In the genomic region with DNA sequence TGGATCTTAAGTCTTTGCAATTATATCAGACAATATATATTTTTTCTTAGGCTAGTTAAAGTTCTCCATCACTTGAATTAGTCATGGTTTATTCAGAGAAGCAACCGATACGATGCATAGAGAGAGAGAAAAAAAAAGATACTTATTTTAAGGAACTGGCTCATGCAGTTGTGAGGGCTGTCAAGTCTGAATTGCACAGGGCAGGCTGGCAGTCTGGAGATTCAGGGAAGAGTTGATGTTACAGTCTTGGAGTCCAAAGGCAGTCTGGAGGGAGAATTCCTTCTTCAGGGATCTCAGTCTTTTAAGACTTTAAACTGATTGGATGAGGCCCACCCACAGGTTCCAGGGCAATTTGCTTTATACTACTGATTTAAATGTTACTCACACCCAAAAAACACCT, we compare ENCODE assay signal across 27 cellular contexts.
"Had no signal": no experiment of that assay in that cellular context is flagged by ENCODE, and none has a peak within 500 bp of the region (broad histone marks: within the 10 kb centered on the region; RNA-seq: fewer than 3 reads in every experiment).

No MANE protein-coding gene starts in this region.

- ATAC-seq: activated naive CD4-positive, alpha-beta T cell treated with anti-CD3 and anti-CD28 coated beads, Interleukin-2, amount 50 U/mL, for 72 hours; activated naive CD8-positive, alpha-beta T cell treated with anti-CD3 and anti-CD28 coated beads, Interleukin-2, amount 50 U/mL, for 24 hours; activated T-cell treated with anti-CD3 and anti-CD28 coated beads, Interleukin-2, amount 50 U/mL, for 4 hours; activated T-cell treated with anti-CD3 and anti-CD28 coated beads, Interleukin-2, amount 50 U/mL, for 72 hours; activated T-helper 17 cell treated with anti-CD3 and anti-CD28 coated beads, Interleukin-2, amount 50 U/mL, for 72 hours; body of pancreas had no signal

- DNase-seq: activated effector memory CD4-positive, alpha-beta T cell treated with anti-CD3 and anti-CD28 coated beads, Interleukin-2, amount 50 U/mL, for 16 hours; activated effector memory CD4-positive, alpha-beta T cell treated with Interleukin-2 at 50 U/mL for 16 hours; activated gamma-delta T cell; activated gamma-delta T cell treated with Interleukin-2 at 50 U/mL for 16 hours; activated naive CD4-positive, alpha-beta T cell; activated naive CD4-positive, alpha-beta T cell treated with anti-CD3 and anti-CD28 coated beads for 36 hours; activated naive CD4-positive, alpha-beta T cell treated with anti-CD3 and anti-CD28 coated beads, Interleukin-2, amount 10 ng/mL, durations not matched to agents 7 days and 5 days; activated naive CD4-positive, alpha-beta T cell treated with anti-CD3 and anti-CD28 coated beads, Interleukin-2, amount 50 U/mL, for 16 hours; activated naive CD4-positive, alpha-beta T cell treated with Interleukin-2 at 50 U/mL for 16 hours; activated naive CD8-positive, alpha-beta T cell treated with anti-CD3 and anti-CD28 coated beads for 36 hours; activated naive CD8-positive, alpha-beta T cell treated with anti-CD3 and anti-CD28 coated beads, Interleukin-2, amount 10 ng/mL, durations not matched to agents 7 days and 5 days; activated naive CD8-positive, alpha-beta T cell treated with anti-CD3 and anti-CD28 coated beads, Interleukin-2, amount 50 U/mL, for 24 hours; activated T-cell treated with anti-CD3 and anti-CD28 coated beads, Interleukin-2, amount 50 U/mL, for 24 hours; activated T-cell treated with anti-CD3 and anti-CD28 coated beads, Interleukin-2, amount 50 U/mL, for 4 hours; activated T-cell treated with anti-CD3 and anti-CD28 coated beads, Interleukin-2, amount 50 U/mL, for 48 hours; activated T-cell treated with anti-CD3 and anti-CD28 coated beads, Interleukin-2, amount 50 U/mL, for 72 hours; adrenal gland; amniotic stem cell; aorta; body of pancreas; brain microvascular endothelial cell; central memory CD4-positive, alpha-beta T cell; cerebellar nuclear complex had no signal

- FAIRE-seq: astrocyte, bronchial epithelial cell had no signal
